ENCODE assay signal across 26 cellular contexts in the genomic region with DNA sequence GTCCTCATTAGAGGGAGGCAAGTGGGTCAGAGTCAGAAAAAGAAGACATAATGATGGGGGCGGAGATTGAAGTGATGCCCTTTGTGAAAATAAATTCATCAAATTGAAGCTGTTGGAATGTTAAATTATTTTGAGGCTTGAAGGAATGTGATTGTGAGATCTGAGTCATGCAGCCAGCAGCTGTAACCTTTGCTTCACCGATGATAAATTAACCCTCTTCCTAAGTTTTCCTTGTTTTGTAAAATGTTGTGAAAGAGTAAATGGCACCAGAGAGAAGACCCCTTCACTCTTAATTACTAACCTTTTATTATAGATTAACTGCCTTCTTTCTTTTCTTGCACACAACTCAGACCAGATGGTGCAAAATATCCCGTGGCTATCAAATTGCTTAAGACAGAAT. TPM values are rescaled to one million over a fixed set of nuclear protein-coding genes. Genes with fewer than 3 reads are reported as not detected.
DNase-seq lines count a peak whose midpoint lies in the region; ATAC-seq and TF ChIP-seq lines count a peak whose summit lies in the region.
"Had no signal": no experiment of that assay in that cellular context is flagged by ENCODE, and none has a peak within 500 bp of the region (broad histone marks: within the 10 kb centered on the region; RNA-seq: fewer than 3 reads in every experiment).

No MANE protein-coding gene starts in this region.

- TF ChIP-seq POLR2A in erythroblast (IDR thresholded peaks at IDR 0.05; ENCODE audit: low read length): no peak

- DNase-seq in A172 (ENCODE audit: low spot score) (peak; percentile 55), ELR (ENCODE audit: low read depth) (peak; percentile 45), RPMI7951 (ENCODE audit: low read depth) (peak; percentile 49), fibroblast of villous mesenchyme (ENCODE audit: low read depth) (peak; percentile 27), T-helper 2 cell (no peak), NCI-H510A (lab: John Stamatoyannopoulos, UW) (no peak), erythroblast (lab: John Stamatoyannopoulos, UW) (no peak)
- DNase-seq: 8988T; activated CD8-positive, alpha-beta T cell treated with anti-CD3 and anti-CD28 coated beads, Interleukin-2, amount 10 ng/mL, durations not matched to agents 7 days and 5 days; activated naive CD4-positive, alpha-beta T cell treated with Interleukin-2 at 50 U/mL for 16 hours; activated T-cell treated with anti-CD3 and anti-CD28 coated beads, Interleukin-2, amount 50 U/mL, for 24 hours; aorta; cerebellar nuclear complex; effector CD4-positive, alpha-beta T cell; esophagus squamous epithelium; heart left ventricle; NCI-H1694 treated with DMSO at 0.1 percent for 48 hours; NCI-H345; nucleus accumbens; stimulated activated CD8-positive, alpha-beta memory T cell treated with anti-CD3 and anti-CD28 coated beads, Interleukin-4, amount 100 ng/mL, for 48 hours had no signal

- no peak for ATAC-seq in HG02678 (IDR thresholded peaks at IDR 0.05; ENCODE audit: unreplicated experiment)
- ATAC-seq: activated CD8-positive, alpha-beta T cell treated with anti-CD3 and anti-CD28 coated beads, Interleukin-2, amount 10 ng/mL, durations not matched to agents 7 days and 5 days; heart left ventricle; Panc1; SK-N-SH treated with all-trans-retinoic acid at 6 μM for 48 hours had no signal

- H3K4me3 ChIP-seq in fibroblast of villous mesenchyme (ENCODE audit: low read depth, low read length): no peak overlapping the region
- H3K4me3 ChIP-seq: esophagus squamous epithelium, heart left ventricle, lung, right atrium auricular region had no signal

- TF ChIP-seq CTCF in fibroblast of villous mesenchyme (IDR thresholded peaks at IDR 0.05; ENCODE audit: insufficient read depth, low read depth, low read length): no peak

RNA-seq across cellular contexts. Expression of gene FAM9A, which starts 47.7 kb away (rescaled TPM):
- total RNA-seq in A172 (2014; rRNA removed; shearing (Covaris generic)): not detected in 2 replicates
- not detected in 2 replicates for total RNA-seq in RPMI7951 (2014; rRNA removed; shearing (Covaris generic))
- not detected in 2 replicates for total RNA-seq in fibroblast of villous mesenchyme
- total RNA-seq: activated CD8-positive, alpha-beta T cell treated with anti-CD3 and anti-CD28 coated beads, Interleukin-2, amount 10 ng/mL, durations not matched to agents 7 days and 5 days; aorta; esophagus squamous epithelium; heart left ventricle; lung; right atrium auricular region; urinary bladder had no signal

Comparison
In these comparisons a context has a peak if more than half of its experiments do, and no peak if none do; other contexts are left out.
1. DNase-seq: peak in A172 (single experiment), ELR (single experiment), RPMI7951 (single experiment) and fibroblast of villous mesenchyme (single experiment); none in T-helper 2 cell (0 of 5), NCI-H510A (single experiment) and erythroblast (0 of 2).